In the genomic region with DNA sequence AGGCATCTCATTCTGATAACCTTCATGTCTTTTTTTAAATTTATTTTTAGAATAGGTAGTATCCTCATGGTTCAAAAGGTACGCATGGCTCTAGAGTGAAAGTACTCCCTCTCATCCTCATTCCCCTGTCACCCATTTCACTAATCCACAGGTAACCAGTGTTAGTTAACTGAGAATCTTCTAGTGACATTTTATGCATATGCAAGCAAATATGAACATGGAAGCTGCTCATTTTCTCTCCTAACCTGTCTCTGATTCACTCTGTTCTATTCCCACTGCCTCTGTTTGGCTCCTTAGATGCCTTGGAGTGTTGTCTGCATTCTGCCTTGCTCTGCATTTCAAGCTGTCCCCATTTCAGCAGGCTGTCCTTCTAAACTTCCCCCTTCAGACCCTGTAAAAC, we compare ENCODE assay signal across 28 cellular contexts. TPM values are rescaled to one million over a fixed set of nuclear protein-coding genes. Genes with fewer than 3 reads are reported as not detected.
DNase-seq lines count a peak whose midpoint lies in the region; ATAC-seq and TF ChIP-seq lines count a peak whose summit lies in the region.
"Had no signal": no experiment of that assay in that cellular context is flagged by ENCODE, and none has a peak within 500 bp of the region (broad histone marks: within the 10 kb centered on the region; RNA-seq: fewer than 3 reads in every experiment).

No MANE protein-coding gene starts in this region.

- no peaks in the 10 kb centered on the region for H3K9me2 ChIP-seq in OCI-LY7 (ENCODE audit: insufficient read depth, low read length)

- no TSS peak for BruUV-seq in OCI-LY7 (replicated peaks; lab: Mats Ljungman, UMichigan)

- no peak overlapping the region for H2AFZ ChIP-seq in OCI-LY7 (ENCODE audit: low read length)

- TF ChIP-seq CTCF in OCI-LY7 (conservative IDR thresholded peaks at IDR 0.05; ENCODE audit: low read length) (no peak), endothelial cell (IDR thresholded peaks at IDR 0.05; ENCODE audit: unreplicated experiment) (no peak)

- peaks cover 39% of the 10 kb centered on the region for H3K36me3 Mint-ChIP-seq in stimulated activated naive CD8-positive, alpha-beta T cell treated with anti-CD3 and anti-CD28 coated beads, Interleukin-15, Interleukin-2, amounts not matched to agents 100 ng/mL and 50 ng/mL, for 24 hours (ENCODE audit: low read depth)
- H3K36me3 Mint-ChIP-seq in endothelial cell (ENCODE audit: low read depth, unreplicated experiment), result no peaks in the 10 kb centered on the region

- no peaks in the 10 kb centered on the region for H3K9me3 ChIP-seq in OCI-LY7 (ENCODE audit: low read length)
- H3K9me3 ChIP-seq: BLaER1 treated with 17β-estradiol and CSF1 and Interleukin-3, amounts not matched to agents 10 nM and 100 nM; esophagus muscularis mucosa; ovary; uterus had no signal

- CTCF ChIA-PET in OCI-LY7 (lab: Charles Lee; ENCODE audit: unreplicated experiment), result interaction anchor here (1.4 kb wide), 1 partner anchor 449 kb away, joined by 3 read pairs; no protein-coding TSS in a partner anchor

- H3K4me2 ChIP-seq in OCI-LY7 (ENCODE audit: low read length), result peak overlapping the region; percentile 96

- H3K4me1 ChIP-seq in OCI-LY7 (ENCODE audit: insufficient read depth, low read length, poor library complexity, severe bottlenecking), result peaks cover 82% of the 10 kb centered on the region
- H3K4me1 ChIP-seq: uterus had no signal

- no peaks in the 10 kb centered on the region; the same call in 1 of the 2 replicates for H4K20me1 ChIP-seq in OCI-LY7 (ENCODE audit: insufficient read depth, low read length)

- no peak overlapping the region for H3K4me3 ChIP-seq in OCI-LY7 (ENCODE audit: low read depth, low read length, poor library complexity, severe bottlenecking)
- H3K4me3 ChIP-seq: BLaER1 treated with 17β-estradiol and CSF1 and Interleukin-3, amounts not matched to agents 10 nM and 100 nM; esophagus muscularis mucosa; ovary; uterus had no signal

- intact Hi-C loops in OCI-LY7 (cut with micrococcal nuclease; ENCODE audit: unreplicated experiment), result loop anchor here (10.0 kb wide), 1 partner anchor 1550 kb away; a partner anchor contains a TSS

- DNase-seq in stimulated activated naive CD8-positive, alpha-beta T cell treated with anti-CD3 and anti-CD28 coated beads, Interleukin-15, amount 100 ng/mL, for 72 hours, result no peak
- DNase-seq in OCI-LY7 (ENCODE audit: low spot score) (no peak), endothelial cell (ENCODE audit: low spot score) (no peak), SKM-1 (lab: John Stamatoyannopoulos, UW; ENCODE audit: unreplicated experiment) (no peak)
- DNase-seq in activated CD4-positive, CD25-positive, alpha-beta regulatory T cell (lab: John Stamatoyannopoulos, UW), result no peak
- no peak for DNase-seq in stimulated activated CD4-positive, alpha-beta T cell treated with anti-CD3 and anti-CD28 coated beads, Interleukin-2, amount 100 ng/mL, for 24 hours
- DNase-seq: activated CD4-positive, alpha-beta memory T cell treated with anti-CD3 and anti-CD28 coated beads, Interleukin-2, amount 10 ng/mL, durations not matched to agents 7 days and 5 days; activated CD4-positive, CD25-positive, alpha-beta regulatory T cell treated with anti-CD3 and anti-CD28 coated beads, Interleukin-2, amount 50 U/mL, for 72 hours; activated naive CD8-positive, alpha-beta T cell treated with anti-CD3 and anti-CD28 coated beads for 36 hours; COR-L47; foreskin fibroblast; GDM1; NCI-H1092 treated with DMSO at 0.1 percent for 48 hours; NCI-H187; NCI-H2171; NCI-H510A; ovary; RPMI8226; stimulated activated naive CD4-positive, alpha-beta T cell; T-helper 2 cell; uterus had no signal

- H3K27ac ChIP-seq in OCI-LY7 (ENCODE audit: low read depth, low read length, poor library complexity, severe bottlenecking), result peak overlapping the region; percentile 97
- H3K27ac ChIP-seq: BLaER1 treated with 17β-estradiol and CSF1 and Interleukin-3, amounts not matched to agents 10 nM and 100 nM; esophagus muscularis mucosa; ovary had no signal

- H3K27ac Mint-ChIP-seq in stimulated activated naive CD8-positive, alpha-beta T cell treated with anti-CD3 and anti-CD28 coated beads, Interleukin-15, Interleukin-2, amounts not matched to agents 100 ng/mL and 50 ng/mL, for 24 hours, result peak overlapping the region; percentile 21
- no peak overlapping the region for H3K27ac Mint-ChIP-seq in stimulated activated naive CD8-positive, alpha-beta T cell treated with anti-CD3 and anti-CD28 coated beads, Interleukin-15, amount 100 ng/mL, for 72 hours
- H3K27ac Mint-ChIP-seq in endothelial cell (ENCODE audit: unreplicated experiment), result no peak overlapping the region
- H3K27ac Mint-ChIP-seq: activated CD4-positive, alpha-beta memory T cell treated with anti-CD3 and anti-CD28 coated beads, Interleukin-2, amount 10 ng/mL, durations not matched to agents 7 days and 5 days; activated naive CD8-positive, alpha-beta T cell treated with anti-CD3 and anti-CD28 coated beads for 36 hours; dendritic cell treated with granulocyte-macrophage colony-stimulating factor and Interleukin-4, amounts not matched to agents 40 ng/mL and 50 ng/mL, for 4 days; natural killer cell treated with Interleukin-12 subunit alpha and Interleukin-12 subunit beta and Interleukin-15 and Interleukin-18, amount 100 ng/mL, for 72 hours had no signal

- no peak overlapping the region for H3K4me3 Mint-ChIP-seq in stimulated activated naive CD8-positive, alpha-beta T cell treated with anti-CD3 and anti-CD28 coated beads, Interleukin-15, Interleukin-2, amounts not matched to agents 100 ng/mL and 50 ng/mL, for 24 hours
- no peak overlapping the region for H3K4me3 Mint-ChIP-seq in stimulated activated naive CD8-positive, alpha-beta T cell treated with anti-CD3 and anti-CD28 coated beads, Interleukin-15, amount 100 ng/mL, for 72 hours
- H3K4me3 Mint-ChIP-seq in endothelial cell (ENCODE audit: unreplicated experiment), result peak overlapping the region; percentile 44
- H3K4me3 Mint-ChIP-seq: activated CD4-positive, alpha-beta memory T cell treated with anti-CD3 and anti-CD28 coated beads, Interleukin-2, amount 10 ng/mL, durations not matched to agents 7 days and 5 days; activated naive CD8-positive, alpha-beta T cell treated with anti-CD3 and anti-CD28 coated beads for 36 hours; central memory CD8-positive, alpha-beta T cell; dendritic cell treated with granulocyte-macrophage colony-stimulating factor and Interleukin-4, amounts not matched to agents 40 ng/mL and 50 ng/mL, for 4 days; natural killer cell treated with Interleukin-12 subunit alpha and Interleukin-12 subunit beta and Interleukin-15 and Interleukin-18, amount 100 ng/mL, for 72 hours had no signal

- H3K36me3 ChIP-seq in OCI-LY7 (ENCODE audit: insufficient read depth, low read length), result peaks cover 7% of the 10 kb centered on the region; the same call in 1 of the 2 replicates
- H3K36me3 ChIP-seq: ovary, uterus had no signal

- POLR2A ChIA-PET in OCI-LY7 (lab: Charles Lee), result interaction anchor here (0.7 to 8.5 kb wide), 11 partner anchors 9 to 234 kb away, joined by 3 to 106 read pairs (median 8); a partner anchor contains a TSS

- H3K9me3 Mint-ChIP-seq in stimulated activated naive CD8-positive, alpha-beta T cell treated with anti-CD3 and anti-CD28 coated beads, Interleukin-15, Interleukin-2, amounts not matched to agents 100 ng/mL and 50 ng/mL, for 24 hours, result no peaks in the 10 kb centered on the region
- H3K9me3 Mint-ChIP-seq in stimulated activated naive CD8-positive, alpha-beta T cell treated with anti-CD3 and anti-CD28 coated beads, Interleukin-15, amount 100 ng/mL, for 72 hours, result no peaks in the 10 kb centered on the region
- no peaks in the 10 kb centered on the region for H3K9me3 Mint-ChIP-seq in endothelial cell (ENCODE audit: unreplicated experiment)
- H3K9me3 Mint-ChIP-seq: activated CD4-positive, alpha-beta memory T cell treated with anti-CD3 and anti-CD28 coated beads, Interleukin-2, amount 10 ng/mL, durations not matched to agents 7 days and 5 days; activated naive CD8-positive, alpha-beta T cell treated with anti-CD3 and anti-CD28 coated beads for 36 hours; central memory CD8-positive, alpha-beta T cell; dendritic cell treated with granulocyte-macrophage colony-stimulating factor and Interleukin-4, amounts not matched to agents 40 ng/mL and 50 ng/mL, for 4 days; natural killer cell treated with Interleukin-12 subunit alpha and Interleukin-12 subunit beta and Interleukin-15 and Interleukin-18, amount 100 ng/mL, for 72 hours had no signal

- peaks cover 90% of the 10 kb centered on the region for H3K79me2 ChIP-seq in OCI-LY7 (ENCODE audit: insufficient read depth, low read depth, low read length)

- peaks cover 70% of the 10 kb centered on the region for H3K4me1 Mint-ChIP-seq in stimulated activated naive CD8-positive, alpha-beta T cell treated with anti-CD3 and anti-CD28 coated beads, Interleukin-15, Interleukin-2, amounts not matched to agents 100 ng/mL and 50 ng/mL, for 24 hours (ENCODE audit: low read depth)
- peaks cover 61% of the 10 kb centered on the region for H3K4me1 Mint-ChIP-seq in stimulated activated naive CD8-positive, alpha-beta T cell treated with anti-CD3 and anti-CD28 coated beads, Interleukin-15, amount 100 ng/mL, for 72 hours
- H3K4me1 Mint-ChIP-seq in endothelial cell (ENCODE audit: unreplicated experiment), result peaks cover 26% of the 10 kb centered on the region

- ATAC-seq in stimulated activated naive CD8-positive, alpha-beta T cell treated with anti-CD3 and anti-CD28 coated beads, Interleukin-15, amount 100 ng/mL, for 72 hours, result no peak
- ATAC-seq: natural killer cell treated with Interleukin-12 subunit alpha and Interleukin-12 subunit beta and Interleukin-15 and Interleukin-18, amount 100 ng/mL, for 72 hours had no signal

- H3K27me3 Mint-ChIP-seq in stimulated activated naive CD8-positive, alpha-beta T cell treated with anti-CD3 and anti-CD28 coated beads, Interleukin-15, Interleukin-2, amounts not matched to agents 100 ng/mL and 50 ng/mL, for 24 hours, result no peaks in the 10 kb centered on the region
- H3K27me3 Mint-ChIP-seq in stimulated activated naive CD8-positive, alpha-beta T cell treated with anti-CD3 and anti-CD28 coated beads, Interleukin-15, amount 100 ng/mL, for 72 hours, result no peaks in the 10 kb centered on the region
- H3K27me3 Mint-ChIP-seq in endothelial cell (ENCODE audit: unreplicated experiment), result peaks cover 4% of the 10 kb centered on the region
- H3K27me3 Mint-ChIP-seq: activated CD4-positive, alpha-beta memory T cell treated with anti-CD3 and anti-CD28 coated beads, Interleukin-2, amount 10 ng/mL, durations not matched to agents 7 days and 5 days; activated naive CD8-positive, alpha-beta T cell treated with anti-CD3 and anti-CD28 coated beads for 36 hours; central memory CD8-positive, alpha-beta T cell; dendritic cell treated with granulocyte-macrophage colony-stimulating factor and Interleukin-4, amounts not matched to agents 40 ng/mL and 50 ng/mL, for 4 days; natural killer cell treated with Interleukin-12 subunit alpha and Interleukin-12 subunit beta and Interleukin-15 and Interleukin-18, amount 100 ng/mL, for 72 hours had no signal

RNA-seq across cellular contexts. Expression of a gene that starts 4.5 kb away (rescaled TPM):
- total RNA-seq in OCI-LY7 (2014; rRNA removed; shearing (Covaris generic)), result 14.8 and 18.1 TPM in 2 replicates
- 49.0 and 52.2 TPM in 2 replicates for total RNA-seq in OCI-LY7 (2022)
- total RNA-seq in endothelial cell (ENCODE audit: unreplicated experiment), result 26.2 TPM

RNA-seq across cellular contexts. Expression of a gene that starts 45.9 kb away (rescaled TPM):
- total RNA-seq in OCI-LY7 (2014; rRNA removed; shearing (Covaris generic)), result 0.23 and 0.32 TPM in 2 replicates
- total RNA-seq in OCI-LY7 (2022) (1.3 and 2.0 TPM in 2 replicates), endothelial cell (ENCODE audit: unreplicated experiment) (82.7 TPM)
- total RNA-seq: activated CD4-positive, alpha-beta memory T cell treated with anti-CD3 and anti-CD28 coated beads, Interleukin-2, amount 10 ng/mL, durations not matched to agents 7 days and 5 days; activated naive CD8-positive, alpha-beta T cell treated with anti-CD3 and anti-CD28 coated beads for 36 hours; renal cortical epithelial cell had no signal

Comparison
In these comparisons a context has a peak if more than half of its experiments do, and no peak if none do; other contexts are left out.
1. RNA of a gene that starts 45.9 kb away (total RNA-seq): 82.7 TPM in endothelial cell (single experiment); 0.23 to 2.0 TPM in OCI-LY7; every median in the first group is over 10 times any median in the second.